In genomic region chr22:16824718-16825687, GRCh38 we compare ENCODE assay signal across 11 cellular contexts. TPM values are rescaled to one million over a fixed set of nuclear protein-coding genes. Genes with fewer than 3 reads are reported as not detected.
DNase-seq lines count a peak whose midpoint lies in the region; ATAC-seq lines count a peak whose summit lies in the region.
"Had no signal": no experiment of that assay in that cellular context is flagged by ENCODE, and none has a peak within 500 bp of the region (broad histone marks: within the 10 kb centered on the region; RNA-seq: fewer than 3 reads in every experiment).

Gene XKR3 (minus strand): TSS chr22:16825411. CDS start chr22:16808073, 17,338 bp downstream.

- DNase-seq in SW480 (ENCODE audit: low spot score) (peak; percentile 11), myocyte (ENCODE audit: low read depth) (peak; percentile 2), islet precursor cell (no peak), amniotic stem cell (lab: John Stamatoyannopoulos, UW) (no peak), iPS-NIHi11 (ENCODE audit: low spot score) (no peak)

- peak; percentile 60 for ATAC-seq in GM18511 (IDR thresholded peaks at IDR 0.05; ENCODE audit: unreplicated experiment)
- peak; percentile 79 for ATAC-seq in HG03354 (IDR thresholded peaks at IDR 0.05; ENCODE audit: poor library complexity, severe bottlenecking, unreplicated experiment)
- ATAC-seq in GM19455 (IDR thresholded peaks at IDR 0.05; ENCODE audit: unreplicated experiment), result no peak

RNA-seq across cellular contexts. Expression of gene XKR3, which starts in this region (rescaled TPM):
- not detected in 2 replicates for total RNA-seq in myocyte
- not detected for polyA plus RNA-seq in myocyte (2012)
- total RNA-seq: astrocyte, mucosa of gallbladder, upper lobe of left lung had no signal

Comparison
In these comparisons a context has a peak if more than half of its experiments do, and no peak if none do; other contexts are left out.
1. Peak in DNase-seq in myocyte; RNA of the gene not detected or under 1 TPM.